1 cellular context compared by ENCODE assay signal in the genomic region with DNA sequence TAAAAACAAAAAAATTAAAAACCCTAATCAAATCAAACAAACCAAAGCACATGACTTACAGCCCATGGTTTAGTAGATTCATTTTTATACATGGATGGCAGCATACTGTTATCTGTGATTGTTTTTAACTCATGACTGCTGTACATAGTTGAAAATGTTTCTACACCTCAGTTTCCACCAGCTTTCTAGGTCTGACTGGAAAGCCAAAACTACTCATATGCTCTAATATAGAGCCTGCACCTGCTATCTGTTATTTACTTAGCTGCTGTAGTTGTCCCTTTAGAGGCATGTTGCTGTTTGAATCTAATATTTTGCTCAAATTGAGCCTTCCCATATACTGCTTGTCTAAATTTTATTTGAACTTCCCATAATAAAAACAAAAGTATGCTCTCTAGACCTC.
TF ChIP-seq lines count a peak whose summit lies in the region.

No MANE protein-coding gene starts in this region.

TF ChIP-seq in WTC11, 78 proteins besides CTCF, POLR2A, EP300 and RAD21 (continued from another document):
- TF ChIP-seq, protein P1, sequence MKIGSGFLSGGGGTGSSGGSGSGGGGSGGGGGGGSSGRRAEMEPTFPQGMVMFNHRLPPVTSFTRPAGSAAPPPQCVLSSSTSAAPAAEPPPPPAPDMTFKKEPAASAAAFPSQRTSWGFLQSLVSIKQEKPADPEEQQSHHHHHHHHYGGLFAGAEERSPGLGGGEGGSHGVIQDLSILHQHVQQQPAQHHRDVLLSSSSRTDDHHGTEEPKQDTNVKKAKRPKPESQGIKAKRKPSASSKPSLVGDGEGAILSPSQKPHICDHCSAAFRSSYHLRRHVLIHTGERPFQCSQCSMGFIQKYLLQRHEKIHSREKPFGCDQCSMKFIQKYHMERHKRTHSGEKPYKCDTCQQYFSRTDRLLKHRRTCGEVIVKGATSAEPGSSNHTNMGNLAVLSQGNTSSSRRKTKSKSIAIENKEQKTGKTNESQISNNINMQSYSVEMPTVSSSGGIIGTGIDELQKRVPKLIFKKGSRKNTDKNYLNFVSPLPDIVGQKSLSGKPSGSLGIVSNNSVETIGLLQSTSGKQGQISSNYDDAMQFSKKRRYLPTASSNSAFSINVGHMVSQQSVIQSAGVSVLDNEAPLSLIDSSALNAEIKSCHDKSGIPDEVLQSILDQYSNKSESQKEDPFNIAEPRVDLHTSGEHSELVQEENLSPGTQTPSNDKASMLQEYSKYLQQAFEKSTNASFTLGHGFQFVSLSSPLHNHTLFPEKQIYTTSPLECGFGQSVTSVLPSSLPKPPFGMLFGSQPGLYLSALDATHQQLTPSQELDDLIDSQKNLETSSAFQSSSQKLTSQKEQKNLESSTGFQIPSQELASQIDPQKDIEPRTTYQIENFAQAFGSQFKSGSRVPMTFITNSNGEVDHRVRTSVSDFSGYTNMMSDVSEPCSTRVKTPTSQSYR (CRISPR knock-in tag; IDR thresholded peaks at IDR 0.05): no peak
- TF ChIP-seq ZNF121 (CRISPR knock-in tag; IDR thresholded peaks at IDR 0.05): no peak
